Comparison of ENCODE assay signal across 2 cellular contexts in the genomic region with DNA sequence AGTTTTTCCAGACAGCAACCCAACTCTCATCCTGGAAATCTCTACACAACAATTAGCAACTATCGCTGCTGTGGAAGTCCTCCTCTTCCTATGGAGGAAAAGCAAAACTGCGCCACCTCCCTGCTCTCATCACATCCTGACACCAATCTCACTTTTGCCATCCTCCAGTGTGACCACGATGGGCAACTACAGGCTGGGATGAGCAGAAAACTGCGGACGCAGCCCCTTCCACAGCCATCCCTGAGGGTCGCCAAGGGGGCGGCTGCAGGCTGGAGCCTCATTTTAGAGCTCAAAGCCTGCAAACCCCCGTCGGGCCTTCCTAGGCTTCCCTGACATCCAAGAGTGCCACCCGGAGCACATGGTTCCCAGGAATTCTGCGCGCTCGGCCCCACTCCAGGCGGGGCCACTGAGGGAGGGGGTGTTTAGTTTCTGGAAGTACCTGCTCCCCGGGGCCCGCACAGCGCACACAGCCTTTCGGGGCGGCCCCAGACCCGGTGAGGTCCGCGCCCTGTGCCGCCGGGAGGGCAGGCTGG.
A peak's percentile ranks its signal among the peaks of the same experiment; 100 is the strongest.
TF ChIP-seq lines count a peak whose summit lies in the region.

No MANE protein-coding gene starts in this region.

TF ChIP-seq in A549, 52 proteins besides CTCF, POLR2A, EP300 and RAD21:
- no peak for TF ChIP-seq ZFP36 (IDR thresholded peaks at IDR 0.05; ENCODE audit: borderline replicate concordance, partially characterized antibody)
- TF ChIP-seq, protein P1, sequence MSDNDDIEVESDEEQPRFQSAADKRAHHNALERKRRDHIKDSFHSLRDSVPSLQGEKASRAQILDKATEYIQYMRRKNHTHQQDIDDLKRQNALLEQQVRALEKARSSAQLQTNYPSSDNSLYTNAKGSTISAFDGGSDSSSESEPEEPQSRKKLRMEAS (IDR thresholded peaks at IDR 0.05) = peak; percentile 44; the same call in 1 of the 2 replicates

TF ChIP-seq in endothelial cell of umbilical vein, 7 proteins besides CTCF, POLR2A, EP300 and RAD21:
- TF ChIP-seq FOS (IDR thresholded peaks at IDR 0.05; ENCODE audit: borderline replicate concordance, insufficient read depth, low read length) (no peak), GATA2 (IDR thresholded peaks at IDR 0.05; ENCODE audit: insufficient read depth, insufficient read length, low read depth, low read length) (no peak), EZH2 (IDR thresholded peaks at IDR 0.05; ENCODE audit: borderline replicate concordance, low read depth, low read length, severe bottlenecking) (no peak), POLR2AphosphoS5 (IDR thresholded peaks at IDR 0.05; ENCODE audit: insufficient read depth, low read depth, low read length) (no peak)
TF ChIP-seq in endothelial cell of umbilical vein: peak in this region for 0.
